Comparison of ENCODE assay signal across 29 cellular contexts in the genomic region with DNA sequence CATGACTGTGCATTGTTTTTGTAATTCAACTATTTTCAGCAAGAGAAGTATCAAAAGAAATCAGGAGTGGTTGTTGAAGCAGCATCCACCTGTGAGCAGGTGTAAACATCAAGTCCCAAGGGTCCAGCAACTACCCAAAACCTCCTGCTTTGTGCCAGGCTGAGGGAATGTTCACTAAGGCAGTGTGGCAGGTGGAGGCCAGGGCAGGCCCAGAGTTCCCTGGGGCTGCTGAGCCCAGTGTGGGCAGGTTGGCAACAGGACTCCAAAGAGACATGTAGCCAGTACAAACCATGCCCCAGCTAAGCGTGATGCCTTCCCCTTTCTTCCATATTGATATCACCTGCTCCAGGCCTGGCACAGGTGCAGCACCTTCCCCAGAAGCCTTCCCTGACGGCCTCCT. TPM values are rescaled to one million over a fixed set of nuclear protein-coding genes. Genes with fewer than 3 reads are reported as not detected.
"Had no signal": no experiment of that assay in that cellular context is flagged by ENCODE, and none has a peak within 500 bp of the region (broad histone marks: within the 10 kb centered on the region; RNA-seq: fewer than 3 reads in every experiment).

No MANE protein-coding gene starts in this region.

- H3K27ac Mint-ChIP-seq: activated CD4-positive, alpha-beta memory T cell treated with anti-CD3 and anti-CD28 coated beads, Interleukin-2, amount 10 ng/mL, durations not matched to agents 7 days and 5 days; activated CD4-positive, alpha-beta T cell treated with anti-CD3 and anti-CD28 coated beads, Interleukin-2, amount 10 ng/mL, durations not matched to agents 7 days and 5 days; activated naive CD4-positive, alpha-beta T cell treated with anti-CD3 and anti-CD28 coated beads, Interleukin-2, amount 50 U/mL, for 24 hours; activated naive CD8-positive, alpha-beta T cell treated with anti-CD3 and anti-CD28 coated beads for 36 hours; activated naive CD8-positive, alpha-beta T cell treated with anti-CD3 and anti-CD28 coated beads, Interleukin-2, amount 50 U/mL, for 24 hours; activated T-cell treated with anti-CD3 and anti-CD28 coated beads, Interleukin-2, amount 50 U/mL, for 24 hours; activated T-cell treated with anti-CD3 and anti-CD28 coated beads, Interleukin-2, amount 50 U/mL, for 72 hours had no signal

- H3K9me3 ChIP-seq: adrenal gland, ascending aorta, breast epithelium, colonic mucosa had no signal

- DNase-seq: activated CD4-positive, alpha-beta memory T cell treated with anti-CD3 and anti-CD28 coated beads, Interleukin-2, amount 10 ng/mL, durations not matched to agents 7 days and 5 days; activated CD4-positive, alpha-beta T cell treated with anti-CD3 and anti-CD28 coated beads for 1 hour; activated CD4-positive, alpha-beta T cell treated with anti-CD3 and anti-CD28 coated beads for 4 hours; activated CD4-positive, alpha-beta T cell treated with anti-CD3 and anti-CD28 coated beads, Interleukin-2, amount 10 ng/mL, durations not matched to agents 7 days and 5 days; activated CD4-positive, alpha-beta T cell treated with anti-CD3 and anti-CD28 coated beads, Interleukin-2, amount 50 U/mL, for 4 hours; activated CD8-positive, alpha-beta memory T cell treated with anti-CD3 and anti-CD28 coated beads, Interleukin-2, amount 50 U/mL, for 48 hours; activated effector memory CD4-positive, alpha-beta T cell treated with Interleukin-2 at 50 U/mL for 16 hours; activated gamma-delta T cell treated with Interleukin-2 at 50 U/mL for 16 hours; activated naive CD4-positive, alpha-beta T cell treated with Interleukin-2 at 50 U/mL for 16 hours; activated naive CD8-positive, alpha-beta T cell treated with anti-CD3 and anti-CD28 coated beads for 36 hours; activated naive CD8-positive, alpha-beta T cell treated with anti-CD3 and anti-CD28 coated beads, Interleukin-2, amount 50 U/mL, for 24 hours; activated T-cell treated with anti-CD3 and anti-CD28 coated beads for 4 hours; activated T-cell treated with anti-CD3 and anti-CD28 coated beads, Interleukin-2, amount 50 U/mL, for 24 hours; activated T-cell treated with anti-CD3 and anti-CD28 coated beads, Interleukin-2, amount 50 U/mL, for 72 hours; adrenal gland; central memory CD4-positive, alpha-beta T cell; cerebellar nuclear complex; colonic mucosa; effector CD8-positive, alpha-beta T cell; foreskin fibroblast; head of caudate nucleus; T-helper 2 cell had no signal

- H3K27me3 ChIP-seq: adrenal gland, ascending aorta, breast epithelium, cardiac muscle cell, colonic mucosa had no signal

- H3K27ac ChIP-seq: adrenal gland, ascending aorta, breast epithelium, cardiac muscle cell, colonic mucosa had no signal

- H3K36me3 ChIP-seq: adrenal gland, ascending aorta, breast epithelium, cardiac muscle cell, colonic mucosa had no signal

- H3K27me3 Mint-ChIP-seq: activated naive CD4-positive, alpha-beta T cell treated with anti-CD3 and anti-CD28 coated beads, Interleukin-2, amount 50 U/mL, for 24 hours; activated naive CD8-positive, alpha-beta T cell treated with anti-CD3 and anti-CD28 coated beads for 36 hours; brain had no signal

- ATAC-seq: activated naive CD8-positive, alpha-beta T cell treated with anti-CD3 and anti-CD28 coated beads, Interleukin-2, amount 50 U/mL, for 24 hours; activated T-cell treated with anti-CD3 and anti-CD28 coated beads, Interleukin-2, amount 50 U/mL, for 72 hours; esophagus mucosa had no signal

- H3K4me3 ChIP-seq: adrenal gland, ascending aorta, breast epithelium, cardiac muscle cell, colonic mucosa had no signal

- H3K9me3 Mint-ChIP-seq: activated CD4-positive, alpha-beta memory T cell treated with anti-CD3 and anti-CD28 coated beads, Interleukin-2, amount 10 ng/mL, durations not matched to agents 7 days and 5 days; activated CD4-positive, alpha-beta T cell treated with anti-CD3 and anti-CD28 coated beads, Interleukin-2, amount 10 ng/mL, durations not matched to agents 7 days and 5 days; activated naive CD4-positive, alpha-beta T cell treated with anti-CD3 and anti-CD28 coated beads, Interleukin-2, amount 50 U/mL, for 24 hours; activated naive CD8-positive, alpha-beta T cell treated with anti-CD3 and anti-CD28 coated beads for 36 hours; activated naive CD8-positive, alpha-beta T cell treated with anti-CD3 and anti-CD28 coated beads, Interleukin-2, amount 50 U/mL, for 24 hours; activated T-cell treated with anti-CD3 and anti-CD28 coated beads, Interleukin-2, amount 50 U/mL, for 24 hours; activated T-cell treated with anti-CD3 and anti-CD28 coated beads, Interleukin-2, amount 50 U/mL, for 72 hours; brain had no signal

- H3K4me1 ChIP-seq: adrenal gland, ascending aorta, breast epithelium, colonic mucosa had no signal

- H3K4me1 Mint-ChIP-seq: activated naive CD4-positive, alpha-beta T cell treated with anti-CD3 and anti-CD28 coated beads, Interleukin-2, amount 50 U/mL, for 24 hours; activated naive CD8-positive, alpha-beta T cell treated with anti-CD3 and anti-CD28 coated beads for 36 hours had no signal

- H3K4me3 Mint-ChIP-seq: activated CD4-positive, alpha-beta memory T cell treated with anti-CD3 and anti-CD28 coated beads, Interleukin-2, amount 10 ng/mL, durations not matched to agents 7 days and 5 days; activated CD4-positive, alpha-beta T cell treated with anti-CD3 and anti-CD28 coated beads, Interleukin-2, amount 10 ng/mL, durations not matched to agents 7 days and 5 days; activated naive CD4-positive, alpha-beta T cell treated with anti-CD3 and anti-CD28 coated beads, Interleukin-2, amount 50 U/mL, for 24 hours; activated naive CD8-positive, alpha-beta T cell treated with anti-CD3 and anti-CD28 coated beads for 36 hours; activated naive CD8-positive, alpha-beta T cell treated with anti-CD3 and anti-CD28 coated beads, Interleukin-2, amount 50 U/mL, for 24 hours; activated T-cell treated with anti-CD3 and anti-CD28 coated beads, Interleukin-2, amount 50 U/mL, for 24 hours; activated T-cell treated with anti-CD3 and anti-CD28 coated beads, Interleukin-2, amount 50 U/mL, for 72 hours; brain had no signal

RNA-seq across cellular contexts. Expression of gene SCUBE2, which starts 30.0 kb away (rescaled TPM):
- total RNA-seq: activated CD4-positive, alpha-beta memory T cell treated with anti-CD3 and anti-CD28 coated beads, Interleukin-2, amount 10 ng/mL, durations not matched to agents 7 days and 5 days; activated naive CD8-positive, alpha-beta T cell treated with anti-CD3 and anti-CD28 coated beads for 36 hours; T-helper 1 cell treated with Interleukin-12 subunit alpha and Interleukin-12 subunit beta and Interleukin-4 antibody, amounts not matched to agents 30 ng/mL and 1 ng/mL, for 36 hours had no signal
- polyA plus RNA-seq: cardiac muscle cell had no signal
